In the genomic region with DNA sequence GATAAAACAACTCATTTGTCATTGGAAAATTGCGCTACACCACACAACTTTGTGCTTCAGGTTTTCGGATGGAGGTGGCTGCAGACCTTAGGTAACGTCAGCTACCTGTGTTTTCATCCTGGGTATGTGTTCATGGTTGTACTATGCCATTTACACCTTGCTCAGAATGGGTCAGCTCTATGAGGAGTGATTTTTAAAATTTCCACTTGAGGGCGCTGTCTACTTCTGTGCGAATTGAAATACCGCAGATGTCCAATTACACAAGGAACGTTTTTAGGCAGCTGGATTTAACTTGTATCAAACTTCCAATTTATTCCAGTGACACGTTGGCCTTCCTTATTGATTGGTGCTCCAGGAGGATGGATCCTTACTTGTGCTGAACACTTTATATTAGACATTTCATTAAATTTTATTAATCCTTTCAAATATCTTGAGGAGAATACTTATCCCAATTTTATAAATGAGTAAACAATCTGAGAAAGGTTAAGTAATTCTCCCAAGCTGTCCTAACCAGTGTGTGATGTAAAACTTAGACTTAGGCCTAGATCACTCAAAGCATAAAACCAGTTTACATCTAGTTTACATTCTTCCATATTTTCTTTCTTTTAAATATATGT, we compare ENCODE assay signal across 8 cellular contexts. TPM values are rescaled to one million over a fixed set of nuclear protein-coding genes. Genes with fewer than 3 reads are reported as not detected.
DNase-seq lines count a peak whose midpoint lies in the region; ATAC-seq and TF ChIP-seq lines count a peak whose summit lies in the region.

No MANE protein-coding gene starts in this region.

- DNase-seq in DMS53 (lab: John Stamatoyannopoulos, UW) (peak; percentile 78), HK-2 (ENCODE audit: unreplicated experiment) (peak; percentile 14), OCI-M1 (lab: John Stamatoyannopoulos, UW) (peak; percentile 79), fibroblast of mammary gland (ENCODE audit: low read depth) (peak; percentile 44), renal cortical epithelial cell (ENCODE audit: low read depth) (peak; percentile 51), GM20000 (ENCODE audit: low spot score) (no peak)
- no peak for DNase-seq in activated effector memory CD4-positive, alpha-beta T cell treated with anti-CD3 and anti-CD28 coated beads, Interleukin-2, amount 50 U/mL, for 16 hours

- no peak overlapping the region for H3K4me3 ChIP-seq in fibroblast of mammary gland (ENCODE audit: control insufficient read depth, low read depth, low read length)

- TF ChIP-seq CTCF in fibroblast of mammary gland (conservative IDR thresholded peaks at IDR 0.05; ENCODE audit: control insufficient read depth, insufficient read depth, low read depth, low read length) (peak; percentile 87), GM20000 (IDR thresholded peaks at IDR 0.05; ENCODE audit: extremely low read depth, missing control alignments) (no peak)

- peak; percentile 81 for ATAC-seq in GM19467 (IDR thresholded peaks at IDR 0.05; ENCODE audit: unreplicated experiment)

RNA-seq across cellular contexts. Expression of gene DMRTA1, which starts 23.4 kb away (rescaled TPM):
- 2.8 and 5.5 TPM in 2 replicates for total RNA-seq in renal cortical epithelial cell

Comparison
In these comparisons a context has a peak if more than half of its experiments do, and no peak if none do; other contexts are left out.
1. DNase-seq: peak in DMS53 (single experiment), HK-2 (single experiment), OCI-M1 (single experiment), fibroblast of mammary gland (single experiment) and renal cortical epithelial cell (single experiment); none in activated effector memory CD4-positive, alpha-beta T cell treated with anti-CD3 and anti-CD28 coated beads, Interleukin-2, amount 50 U/mL, for 16 hours (single experiment) and GM20000 (single experiment).